In genomic region chr10:95429639-95430038, GRCh38 we compare ENCODE assay signal across 12 cellular contexts.
DNase-seq lines count a peak whose midpoint lies in the region; ATAC-seq and TF ChIP-seq lines count a peak whose summit lies in the region.
"Had no signal": no experiment of that assay in that cellular context is flagged by ENCODE, and none has a peak within 500 bp of the region (broad histone marks: within the 10 kb centered on the region; RNA-seq: fewer than 3 reads in every experiment).

No MANE protein-coding gene starts in this region.

- CTCF ChIA-PET in activated CD4-positive, alpha-beta T cell treated with anti-CD3 and anti-CD28 coated beads for 36 hours (lab: Charles Lee): interaction anchor here (0.9 to 9.3 kb wide), 15 partner anchors 10 to 173 kb away, joined by 3 to 92 read pairs (median 6); no protein-coding TSS in a partner anchor

- H3K4me3 ChIP-seq in GM23338 (no peak overlapping the region), RWPE2 (ENCODE audit: severe bottlenecking) (no peak overlapping the region), gastrocnemius medialis (no peak overlapping the region)
- H3K4me3 ChIP-seq: HAP-1 had no signal

- H3K4me1 ChIP-seq in GM23338 (ENCODE audit: insufficient read depth): no peaks in the 10 kb centered on the region
- peaks cover 8% of the 10 kb centered on the region for H3K4me1 ChIP-seq in RWPE2 (ENCODE audit: insufficient read depth, poor library complexity, severe bottlenecking)
- H3K4me1 ChIP-seq in foreskin keratinocyte: peaks cover 8% of the 10 kb centered on the region
- H3K4me1 ChIP-seq in gastrocnemius medialis: peaks cover 23 to 43% of the 10 kb centered on the region in 2 donors
- H3K4me1 ChIP-seq: HAP-1 had no signal

- TF ChIP-seq CTCF in GM23338 (conservative IDR thresholded peaks at IDR 0.05; ENCODE audit: low read depth in 2 of 2) (no peak), RWPE2 (IDR thresholded peaks at IDR 0.05; ENCODE audit: poor library complexity, severe bottlenecking) (no peak), foreskin keratinocyte (conservative IDR thresholded peaks at IDR 0.05) (no peak), gastrocnemius medialis (IDR thresholded peaks at IDR 0.05 in 4 of 5, conservative IDR thresholded peaks at IDR 0.05 in 1 of 5) (no peak)

- POLR2A ChIA-PET in activated CD4-positive, alpha-beta T cell treated with anti-CD3 and anti-CD28 coated beads for 36 hours (lab: Charles Lee): interaction anchor here (0.8 kb wide), 1 partner anchor 38 kb away, joined by 5 read pairs; no protein-coding TSS in a partner anchor

- no peaks in the 10 kb centered on the region for H3K27me3 ChIP-seq in GM23338 (ENCODE audit: insufficient read depth)
- H3K27me3 ChIP-seq in RWPE2 (ENCODE audit: insufficient read depth, poor library complexity, severe bottlenecking): no peaks in the 10 kb centered on the region
- no peaks in the 10 kb centered on the region for H3K27me3 ChIP-seq in foreskin keratinocyte
- H3K27me3 ChIP-seq in gastrocnemius medialis: no peaks in the 10 kb centered on the region
- H3K27me3 ChIP-seq: brain microvascular endothelial cell had no signal

- H3K4me3 Mint-ChIP-seq in GM23338: no peak overlapping the region
- H3K4me3 Mint-ChIP-seq in activated CD4-positive, alpha-beta T cell treated with anti-CD3 and anti-CD28 coated beads for 36 hours: no peak overlapping the region
- H3K4me3 Mint-ChIP-seq: activated CD4-positive, alpha-beta memory T cell treated with anti-CD3 and anti-CD28 coated beads, Interleukin-2, amount 10 ng/mL, durations not matched to agents 7 days and 5 days; dendritic cell treated with granulocyte-macrophage colony-stimulating factor and Interleukin-4, amounts not matched to agents 40 ng/mL and 50 ng/mL, for 4 days; natural killer cell had no signal

- no peak for DNase-seq in GM23338 (ENCODE audit: low spot score)
- no peak for DNase-seq in RWPE2 (ENCODE audit: low spot score)
- peak; percentile 96 to 98 for DNase-seq in foreskin keratinocyte
- DNase-seq in gastrocnemius medialis: no peak
- no peak for DNase-seq in activated CD4-positive, alpha-beta T cell treated with anti-CD3 and anti-CD28 coated beads for 36 hours
- no peak for DNase-seq in NCI-H524 (lab: John Stamatoyannopoulos, UW)
- no peak for DNase-seq in HuH-7 (ENCODE audit: low spot score)
- DNase-seq: natural killer cell had no signal

- no peaks in the 10 kb centered on the region for H4K20me1 ChIP-seq in GM23338 (replicated peaks; ENCODE audit: insufficient read depth)

- no peaks in the 10 kb centered on the region; the same call in 2 of the 3 replicates for H3K4me1 Mint-ChIP-seq in GM23338
- no peaks in the 10 kb centered on the region for H3K4me1 Mint-ChIP-seq in activated CD4-positive, alpha-beta T cell treated with anti-CD3 and anti-CD28 coated beads for 36 hours
- H3K4me1 Mint-ChIP-seq: activated CD4-positive, alpha-beta memory T cell treated with anti-CD3 and anti-CD28 coated beads, Interleukin-2, amount 10 ng/mL, durations not matched to agents 7 days and 5 days; natural killer cell had no signal

- no peaks in the 10 kb centered on the region; the same call in 2 of the 3 replicates for H3K9me3 Mint-ChIP-seq in GM23338
- no peaks in the 10 kb centered on the region for H3K9me3 Mint-ChIP-seq in activated CD4-positive, alpha-beta T cell treated with anti-CD3 and anti-CD28 coated beads for 36 hours (ENCODE audit: low read depth)
- H3K9me3 Mint-ChIP-seq: activated CD4-positive, alpha-beta memory T cell treated with anti-CD3 and anti-CD28 coated beads, Interleukin-2, amount 10 ng/mL, durations not matched to agents 7 days and 5 days; dendritic cell treated with granulocyte-macrophage colony-stimulating factor and Interleukin-4, amounts not matched to agents 40 ng/mL and 50 ng/mL, for 4 days; natural killer cell had no signal

- H3K36me3 ChIP-seq in GM23338 (ENCODE audit: insufficient read depth): no peaks in the 10 kb centered on the region
- H3K36me3 ChIP-seq in RWPE2 (ENCODE audit: low read depth): no peaks in the 10 kb centered on the region
- H3K36me3 ChIP-seq in gastrocnemius medialis: peaks cover 0 to 28% of the 10 kb centered on the region in 2 donors
- H3K36me3 ChIP-seq: brain microvascular endothelial cell, HAP-1 had no signal

- no peak overlapping the region for H3K4me2 ChIP-seq in GM23338

- 0 out of 2 replicates have a peak, but pooled peaks cover 3% of the 10 kb centered on the region for H3F3A ChIP-seq in GM23338 (replicated peaks; ENCODE audit: low read depth)

- no peaks in the 10 kb centered on the region for H3K9me2 ChIP-seq in GM23338 (ENCODE audit: insufficient read depth)

- H3K36me3 Mint-ChIP-seq in GM23338 (ENCODE audit: low read depth): peaks cover 10% of the 10 kb centered on the region; the same call in 1 of the 3 replicates
- H3K36me3 Mint-ChIP-seq in activated CD4-positive, alpha-beta T cell treated with anti-CD3 and anti-CD28 coated beads for 36 hours (ENCODE audit: low read depth): no peaks in the 10 kb centered on the region
- H3K36me3 Mint-ChIP-seq: natural killer cell had no signal

- ATAC-seq in GM23338 (no peak), RWPE2 (ENCODE audit: low read depth) (peak; percentile 87), foreskin keratinocyte (peak; percentile 97), gastrocnemius medialis (no peak)
- ATAC-seq in activated CD4-positive, alpha-beta T cell treated with anti-CD3 and anti-CD28 coated beads for 36 hours: no peak

- no peaks in the 10 kb centered on the region for H3K79me2 ChIP-seq in GM23338 (replicated peaks; ENCODE audit: insufficient read depth)

- intact Hi-C loops in gastrocnemius medialis (cut with DNase I; ENCODE audit: low total_unique reads): loop anchor here (1.0 to 5.0 kb wide), 3 partner anchors 15 to 172 kb away; no protein-coding TSS in a partner anchor
- intact Hi-C loops in activated CD4-positive, alpha-beta T cell treated with anti-CD3 and anti-CD28 coated beads for 36 hours (cut with DNase I, micrococcal nuclease): loop anchor here (1.0 kb wide), 3 partner anchors 17 to 172 kb away; no protein-coding TSS in a partner anchor

- no peak overlapping the region for H3K27ac Mint-ChIP-seq in GM23338
- H3K27ac Mint-ChIP-seq in activated CD4-positive, alpha-beta T cell treated with anti-CD3 and anti-CD28 coated beads for 36 hours: no peak overlapping the region
- H3K27ac Mint-ChIP-seq: activated CD4-positive, alpha-beta memory T cell treated with anti-CD3 and anti-CD28 coated beads, Interleukin-2, amount 10 ng/mL, durations not matched to agents 7 days and 5 days; dendritic cell treated with granulocyte-macrophage colony-stimulating factor and Interleukin-4, amounts not matched to agents 40 ng/mL and 50 ng/mL, for 4 days; natural killer cell had no signal

- no peak overlapping the region for H2AFZ ChIP-seq in GM23338

- no peak for TF ChIP-seq POLR2A in gastrocnemius medialis (IDR thresholded peaks at IDR 0.05)

- peak overlapping the region; percentile 67; the same call in 1 of the 2 replicates for H3K27ac ChIP-seq in GM23338 (ENCODE audit: low read depth)
- H3K27ac ChIP-seq in RWPE2 (ENCODE audit: poor library complexity, severe bottlenecking): peak overlapping the region; percentile 27
- no peak overlapping the region for H3K27ac ChIP-seq in foreskin keratinocyte
- H3K27ac ChIP-seq in gastrocnemius medialis: peak overlapping the region; percentile 35 to 68 (median 50)
- H3K27ac ChIP-seq: brain microvascular endothelial cell had no signal

- peaks cover 3% of the 10 kb centered on the region for H3K27me3 Mint-ChIP-seq in GM23338 (ENCODE audit: insufficient read depth, low read depth, poor library complexity)
- no peaks in the 10 kb centered on the region for H3K27me3 Mint-ChIP-seq in activated CD4-positive, alpha-beta T cell treated with anti-CD3 and anti-CD28 coated beads for 36 hours

- in situ Hi-C loops in gastrocnemius medialis (cut with MboI; ENCODE audit: low sequenced_read_pairs in 4 of 4): loop anchor here (5.0 to 10.0 kb wide), 2 partner anchors 55 to 173 kb away; no protein-coding TSS in a partner anchor

- H3K9me3 ChIP-seq in RWPE2 (ENCODE audit: severe bottlenecking) (no peaks in the 10 kb centered on the region), gastrocnemius medialis (no peaks in the 10 kb centered on the region)
- H3K9me3 ChIP-seq: HAP-1 had no signal

TF ChIP-seq in GM23338, 12 proteins besides CTCF, POLR2A, EP300 and RAD21 (continues in another document):
- TF ChIP-seq STAT1 (IDR thresholded peaks at IDR 0.05; ENCODE audit: unreplicated experiment): no peak

Comparison
In these comparisons a context has a peak if more than half of its experiments do, and no peak if none do; other contexts are left out.
1. ATAC-seq: peak in RWPE2 (single experiment) and foreskin keratinocyte (single experiment); none in GM23338 (single experiment), gastrocnemius medialis (0 of 2) and activated CD4-positive, alpha-beta T cell treated with anti-CD3 and anti-CD28 coated beads for 36 hours (single experiment).
2. DNase-seq: peak in foreskin keratinocyte (2 of 2); none in GM23338 (single experiment), RWPE2 (single experiment), gastrocnemius medialis (0 of 2), activated CD4-positive, alpha-beta T cell treated with anti-CD3 and anti-CD28 coated beads for 36 hours (single experiment), NCI-H524 (0 of 2) and HuH-7 (single experiment).